Comparison of ENCODE assay signal across 8 cellular contexts in genomic region chr5:154937186-154937717, GRCh38. TPM values are rescaled to one million over a fixed set of nuclear protein-coding genes. Genes with fewer than 3 reads are reported as not detected.
DNase-seq lines count a peak whose midpoint lies in the region; ATAC-seq, FAIRE-seq and TF ChIP-seq lines count a peak whose summit lies in the region.

No MANE protein-coding gene starts in this region.

- H3K79me2 ChIP-seq in PC-3 (ENCODE audit: low read length) (peaks cover 43% of the 10 kb centered on the region), parathyroid adenoma (peaks cover 8% of the 10 kb centered on the region)

- H3F3A ChIP-seq in PC-3 (ENCODE audit: low read length, unreplicated experiment), result no peaks in the 10 kb centered on the region

- H3K9me2 ChIP-seq in PC-3 (replicated peaks; ENCODE audit: low read length), result no peaks in the 10 kb centered on the region

- no peaks in the 10 kb centered on the region for H4K20me1 ChIP-seq in PC-3 (ENCODE audit: low read length)

- TF ChIP-seq CTCF in PC-3 (conservative IDR thresholded peaks at IDR 0.05; ENCODE audit: low read depth, low read length) (no peak), epithelial cell of proximal tubule (conservative IDR thresholded peaks at IDR 0.05; ENCODE audit: low read depth, low read length) (no peak), parathyroid adenoma (IDR thresholded peaks at IDR 0.05) (no peak)

- H3K27me3 ChIP-seq in PC-3 (ENCODE audit: low read length) (no peaks in the 10 kb centered on the region), parathyroid adenoma (ENCODE audit: control insufficient read depth, insufficient read depth, low read length) (no peaks in the 10 kb centered on the region)

- POLR2A ChIA-PET in PC-3 (lab: Charles Lee; ENCODE audit: unreplicated experiment), result interaction anchor here (0.6 kb wide), 1 partner anchor 12 kb away, joined by 4 read pairs; no protein-coding TSS in a partner anchor

- ATAC-seq in PC-3 (no peak; the same call in 1 of the 2 replicates), sciatic nerve (no peak)

- intact Hi-C loops in PC-3 (cut with micrococcal nuclease), result no loop called here
- intact Hi-C loops in head of caudate nucleus (cut with DNase I), result no loop called here
- intact Hi-C loops in sciatic nerve (cut with DNase I), result no loop called here

- H3K27ac ChIP-seq in PC-3 (ENCODE audit: low read length), result no peak overlapping the region
- peak overlapping the region; percentile 53 for H3K27ac ChIP-seq in parathyroid adenoma

- no peak for FAIRE-seq in urothelium cell line (lab: Jason Lieb, UNC)

- peaks cover 3% of the 10 kb centered on the region for H3K4me1 ChIP-seq in ES-I3 (ENCODE audit: insufficient read depth, low read length)
- H3K4me1 ChIP-seq in PC-3 (ENCODE audit: insufficient read depth, low read length), result peaks cover 13% of the 10 kb centered on the region
- H3K4me1 ChIP-seq in parathyroid adenoma, result peaks cover 4% of the 10 kb centered on the region

- BruUV-seq in PC-3 (replicated peaks; lab: Mats Ljungman, UMichigan), result TSS peak; percentile 23

- H3K4me3 ChIP-seq in PC-3 (ENCODE audit: low read length) (peak overlapping the region; percentile 91), epithelial cell of proximal tubule (ENCODE audit: low read depth, low read length) (peak overlapping the region; percentile 75), parathyroid adenoma (ENCODE audit: low read depth, low read length) (peak overlapping the region; percentile 82)

- peak; percentile 1 for DNase-seq in PC-3
- DNase-seq in epithelial cell of proximal tubule (ENCODE audit: low read depth), result no peak
- DNase-seq in head of caudate nucleus, result no peak
- DNase-seq in urothelium cell line (ENCODE audit: low spot score), result no peak
- DNase-seq in sciatic nerve (ENCODE audit: low spot score), result no peak
- no peak for DNase-seq in dedifferentiated amniotic fluid mesenchymal stem cell (ENCODE audit: extremely low spot score)

- H3K36me3 ChIP-seq in ES-I3 (ENCODE audit: insufficient read depth, low read length), result peaks cover 11% of the 10 kb centered on the region
- H3K36me3 ChIP-seq in PC-3 (ENCODE audit: low read depth, low read length), result no peaks in the 10 kb centered on the region; the same call in 1 of the 2 replicates
- H3K36me3 ChIP-seq in parathyroid adenoma (ENCODE audit: control insufficient read depth, insufficient read depth, low read length), result no peaks in the 10 kb centered on the region

- H3K9me3 ChIP-seq in ES-I3 (ENCODE audit: control insufficient read depth, insufficient read depth, low read length) (no peaks in the 10 kb centered on the region), PC-3 (ENCODE audit: low read length) (no peaks in the 10 kb centered on the region), parathyroid adenoma (ENCODE audit: control insufficient read depth, low read length) (no peaks in the 10 kb centered on the region)

- CTCF ChIA-PET in PC-3 (lab: Charles Lee), result no interaction called here

- peak overlapping the region; percentile 91 for H3K4me2 ChIP-seq in PC-3 (ENCODE audit: low read length)
- peak overlapping the region; percentile 75 for H3K4me2 ChIP-seq in parathyroid adenoma (ENCODE audit: low read length)

- H3K9ac ChIP-seq in ES-I3 (ENCODE audit: low read depth, low read length) (peak overlapping the region; percentile 59), PC-3 (ENCODE audit: low read length) (peak overlapping the region; percentile 93), parathyroid adenoma (no peak overlapping the region)

- peak overlapping the region; percentile 87 for H2AFZ ChIP-seq in PC-3 (ENCODE audit: low read length)
- H2AFZ ChIP-seq in parathyroid adenoma, result peak overlapping the region; percentile 100

RNA-seq across cellular contexts. Expression of gene GEMIN5, which starts 0.8 kb away (rescaled TPM):
- total RNA-seq in PC-3 (2014; rRNA removed) (19.8 and 28.2 TPM in 2 replicates), epithelial cell of proximal tubule (13.0 and 22.6 TPM in 2 replicates), sciatic nerve (16.0 TPM)

RNA-seq across cellular contexts. Expression of gene MRPL22, which starts 3.6 kb away (rescaled TPM):
- total RNA-seq in PC-3 (2014; rRNA removed), result 22.3 and 27.2 TPM in 2 replicates
- total RNA-seq in epithelial cell of proximal tubule, result 20.3 and 52.2 TPM in 2 replicates
- total RNA-seq in sciatic nerve, result 37.3 TPM
